8 cellular contexts compared by ENCODE assay signal in the genomic region with DNA sequence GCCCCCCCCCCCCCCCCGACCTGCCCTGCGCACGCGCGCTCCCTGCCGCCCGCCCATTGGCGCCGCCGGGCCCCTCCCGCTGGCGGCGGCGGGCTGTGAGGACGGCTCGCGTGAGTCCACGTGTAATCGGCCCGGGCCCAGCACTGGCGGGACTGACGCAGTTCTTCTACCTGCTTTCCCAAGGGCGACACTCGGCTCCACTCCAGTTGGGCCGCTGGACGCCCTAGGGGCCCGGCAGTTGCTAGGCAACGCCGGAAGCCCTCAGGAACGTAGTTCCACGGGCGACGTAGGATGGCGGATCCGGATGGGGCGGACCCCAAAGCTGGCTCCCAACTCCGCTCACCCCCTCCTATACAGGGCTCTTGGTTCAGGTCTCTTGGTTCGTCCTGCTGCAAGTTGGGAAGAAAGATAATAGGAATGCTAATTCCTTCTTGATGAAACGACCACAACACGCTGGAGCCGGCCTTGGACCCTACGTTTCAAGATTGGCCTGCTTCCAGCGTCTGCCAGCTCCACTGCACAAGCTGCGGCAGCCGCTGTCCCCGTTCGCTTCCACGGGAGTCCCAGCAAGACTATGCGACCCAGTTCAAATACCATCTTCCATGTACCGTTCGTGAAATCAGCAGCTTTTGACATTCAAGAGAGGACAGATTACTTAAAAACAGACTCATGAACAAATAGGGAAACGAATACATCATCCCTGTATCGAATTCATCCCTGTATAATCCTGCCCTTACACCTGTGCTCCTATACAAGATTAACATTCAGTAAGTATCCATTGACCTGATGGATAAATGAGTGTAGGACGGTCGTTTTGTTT. TPM values are rescaled to one million over a fixed set of nuclear protein-coding genes. Genes with fewer than 3 reads are reported as not detected.
DNase-seq lines count a peak whose midpoint lies in the region; ATAC-seq, FAIRE-seq and TF ChIP-seq lines count a peak whose summit lies in the region.

No MANE protein-coding gene starts in this region.

- ATAC-seq in GM19023 (IDR thresholded peaks at IDR 0.05; ENCODE audit: unreplicated experiment) (peak; percentile 96), HG03175 (IDR thresholded peaks at IDR 0.05; ENCODE audit: unreplicated experiment) (peak; percentile 83)
- ATAC-seq in activated CD4-positive, CD25-positive, alpha-beta regulatory T cell treated with anti-CD3 and anti-CD28 coated beads, Interleukin-2, amount 50 U/mL, for 24 hours: peak; percentile 94

- FAIRE-seq in kidney (lab: Jason Lieb, UNC): no peak

- intact Hi-C loops in kidney (cut with DNase I): no loop called here

- DNase-seq in AG10803 (ENCODE audit: low read depth): peak; percentile 89
- peak; percentile 95 for DNase-seq in NCI-H2227 (lab: John Stamatoyannopoulos, UW; ENCODE audit: unreplicated experiment)
- peak; percentile 95 for DNase-seq in cerebellar cortex (ENCODE audit: low spot score)
- peak; percentile 96 for DNase-seq in kidney
- DNase-seq in stimulated activated CD4-positive, alpha-beta T cell treated with anti-CD3 and anti-CD28 coated beads, Interleukin-15, amount 100 ng/mL, for 1 hour (ENCODE audit: low read depth in 1 of 2, low spot score in 1 of 2): peak; percentile 63 to 64

- peaks cover 15 to 21% of the 10 kb centered on the region in 2 donors for H3K4me1 ChIP-seq in kidney (ENCODE audit: control insufficient read depth in 1 of 2, insufficient read depth in 1 of 2, low read depth in 1 of 2, low read length in 2 of 2)

- no peaks in the 10 kb centered on the region for H3K9me3 ChIP-seq in kidney (ENCODE audit: control insufficient read depth in 1 of 2, low read length in 2 of 2)

- H3K36me3 ChIP-seq in kidney (ENCODE audit: control insufficient read depth in 1 of 2, insufficient read depth in 2 of 2, low read length in 2 of 2): no peaks in the 10 kb centered on the region

- H3K27ac ChIP-seq in kidney (ENCODE audit: low read depth in 2 of 2, low read length in 2 of 2): peak overlapping the region; percentile 91 to 94

- H3K9ac ChIP-seq in kidney (ENCODE audit: low read length in 2 of 2): peak overlapping the region; percentile 77 to 97

- TF ChIP-seq CTCF in AG10803 (conservative IDR thresholded peaks at IDR 0.05; ENCODE audit: low read length): no peak
- TF ChIP-seq CTCF in kidney (IDR thresholded peaks at IDR 0.05; ENCODE audit: borderline replicate concordance, extremely low read depth, insufficient read depth): no peak

- H3K4me3 ChIP-seq in AG10803 (ENCODE audit: low read length): peak overlapping the region; percentile 94
- H3K4me3 ChIP-seq in kidney (ENCODE audit: low read length in 2 of 2): peak overlapping the region; percentile 84 to 91

RNA-seq across cellular contexts. Expression of a gene that starts 0.4 kb away (rescaled TPM):
- 86.6 TPM for total RNA-seq in kidney
- 42.2 TPM for polyA plus RNA-seq in kidney (ENCODE audit: insufficient read depth, low read depth, low replicate concordance)

RNA-seq across cellular contexts. Expression of a gene that starts 25.0 kb away (rescaled TPM):
- total RNA-seq in kidney: 45.7 TPM
- polyA plus RNA-seq in kidney (ENCODE audit: insufficient read depth, low read depth, low replicate concordance): 8.8 TPM

Comparison
In these comparisons a context has a peak if more than half of its experiments do, and no peak if none do; other contexts are left out.
1. Peak in every context shown above with its lines: DNase-seq, ATAC-seq, H3K4me3 ChIP-seq and H3K27ac ChIP-seq.